ENCODE assay signal across 8 cellular contexts in genomic region chr2:109331864-109332848, GRCh38.
A peak's percentile ranks its signal among the peaks of the same experiment; 100 is the strongest.
DNase-seq lines count a peak whose midpoint lies in the region; ATAC-seq, FAIRE-seq and TF ChIP-seq lines count a peak whose summit lies in the region.

No MANE protein-coding gene starts in this region.

- H3K27me3 ChIP-seq in stomach: no peaks in the 10 kb centered on the region

- DNase-seq in GM12891 (ENCODE audit: insufficient read length, low spot score): no peak
- peak; percentile 78 for DNase-seq in RCC 7860 (ENCODE audit: low spot score)
- DNase-seq in MCF 10A (ENCODE audit: unreplicated experiment): peak; percentile 98
- DNase-seq in kidney glomerular epithelial cell (lab: John Stamatoyannopoulos, UW): peak; percentile 70
- peak; percentile 40 for DNase-seq in stomach
- no peak for DNase-seq in NCI-H524 (lab: John Stamatoyannopoulos, UW)
- no peak for DNase-seq in GM19238 (ENCODE audit: insufficient read length, low spot score)

- peaks cover 15% of the 10 kb centered on the region for H3K36me3 Mint-ChIP-seq in MCF 10A (ENCODE audit: insufficient read depth, unreplicated experiment)

- H3K36me3 ChIP-seq in stomach: no peaks in the 10 kb centered on the region

- peak; percentile 49 for ATAC-seq in HG02885 (IDR thresholded peaks at IDR 0.05; ENCODE audit: poor library complexity, unreplicated experiment)

- no peaks in the 10 kb centered on the region for H3K27me3 Mint-ChIP-seq in MCF 10A (ENCODE audit: insufficient read depth, unreplicated experiment)

- H3K4me3 Mint-ChIP-seq in MCF 10A (ENCODE audit: unreplicated experiment): peak overlapping the region; percentile 71

- H3K27ac ChIP-seq in stomach: peak overlapping the region; percentile 21 to 71 (median 56)

- no TSS peak for BruUV-seq in MCF 10A (replicated peaks; lab: Mats Ljungman, UMichigan)

- no peaks in the 10 kb centered on the region for H3K9me3 ChIP-seq in stomach

- TF ChIP-seq CTCF in MCF 10A (IDR thresholded peaks at IDR 0.05; ENCODE audit: unreplicated experiment): no peak
- no peak for TF ChIP-seq CTCF in stomach (IDR thresholded peaks at IDR 0.05)

- peak overlapping the region; percentile 88 for H3K27ac Mint-ChIP-seq in MCF 10A (ENCODE audit: low read depth, unreplicated experiment)

- peaks cover 54% of the 10 kb centered on the region for H3K4me1 Mint-ChIP-seq in MCF 10A (ENCODE audit: insufficient read depth, unreplicated experiment)

- peaks cover 14% of the 10 kb centered on the region for H3K9me3 Mint-ChIP-seq in MCF 10A (ENCODE audit: unreplicated experiment)

- 52 to 64% (median 59%) methylated on average over 21 to 24 of the region's 24 CpGs for WGBS in stomach, 5 donors

- no peak for TF ChIP-seq POLR2A in GM12891 (IDR thresholded peaks at IDR 0.05; ENCODE audit: low read depth, low read length)
- TF ChIP-seq POLR2A in stomach (IDR thresholded peaks at IDR 0.05): no peak

- FAIRE-seq in GM12891 (lab: Jason Lieb, UNC): peak; percentile 55
- FAIRE-seq in RCC 7860 (lab: Jason Lieb, UNC): peak; percentile 74

- TF ChIP-seq EP300 in stomach (IDR thresholded peaks at IDR 0.05): no peak

- H3K4me1 ChIP-seq in stomach: peaks cover 5 to 28% (median 17%) of the 10 kb centered on the region in 4 donors

- H3K4me3 ChIP-seq in stomach: no peak overlapping the region

- POLR2A ChIA-PET in MCF 10A (lab: Yijun Ruan, JAX): interaction anchor here (0.6 to 1.7 kb wide), 14 partner anchors 9 to 209 kb away, joined by 3 to 12 read pairs (median 4); partner anchors contain the start of gene SH3RF3

- intact Hi-C loops in MCF 10A (cut with micrococcal nuclease) (loop anchor here (5.0 kb wide), 1 partner anchor 120 kb away; no protein-coding TSS in a partner anchor), stomach (cut with DNase I; ENCODE audit: low total_unique reads) (no loop called here)

- CTCF ChIA-PET in MCF 10A (lab: Yijun Ruan, JAX): interaction anchor here (0.6 to 1.8 kb wide), 6 partner anchors 8 to 404 kb away, joined by 3 to 7 read pairs (median 4); no protein-coding TSS in a partner anchor

TF ChIP-seq in GM12891, 5 proteins besides CTCF, POLR2A, EP300 and RAD21:
- TF ChIP-seq POU2F2 (IDR thresholded peaks at IDR 0.05; ENCODE audit: low read depth, low read length): no peak
- no peak for TF ChIP-seq TAF1 (IDR thresholded peaks at IDR 0.05; ENCODE audit: low read depth, low read length)
- no peak for TF ChIP-seq POLR2AphosphoS5 (IDR thresholded peaks at IDR 0.05; ENCODE audit: low read depth, low read length)
- no peak for TF ChIP-seq PAX5 (IDR thresholded peaks at IDR 0.05; ENCODE audit: insufficient read depth, low read length, severe bottlenecking)
- no peak for TF ChIP-seq SPI1 (IDR thresholded peaks at IDR 0.05; ENCODE audit: low read depth, low read length)

Comparison
In these comparisons a context has a peak if more than half of its experiments do, and no peak if none do; other contexts are left out.
1. DNase-seq: peak in RCC 7860 (single experiment), MCF 10A (single experiment), kidney glomerular epithelial cell (single experiment) and stomach (single experiment); none in GM12891 (single experiment), NCI-H524 (0 of 2) and GM19238 (single experiment).